In the genomic region with DNA sequence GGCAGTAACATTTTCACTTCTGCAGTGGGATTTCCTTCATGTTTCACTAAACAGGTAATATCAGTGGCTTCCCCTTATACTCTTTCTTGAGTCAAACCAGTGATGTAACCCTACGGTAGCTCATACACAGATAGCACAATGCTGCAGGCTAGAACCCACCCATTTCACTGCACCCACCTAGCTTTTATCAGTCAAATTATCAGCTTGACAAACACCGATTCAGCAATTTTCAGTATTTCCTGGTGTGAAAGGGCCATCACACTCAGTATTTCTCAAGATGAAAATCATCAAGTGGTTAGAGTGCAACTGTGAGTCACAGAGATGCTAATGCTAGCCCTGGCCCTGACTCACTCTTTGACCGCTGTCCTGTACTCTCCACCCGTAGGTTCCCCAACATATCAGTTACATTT, we compare ENCODE assay signal across 8 cellular contexts.
DNase-seq lines count a peak whose midpoint lies in the region; ATAC-seq and TF ChIP-seq lines count a peak whose summit lies in the region.

No MANE protein-coding gene starts in this region.

- DNase-seq in PC-3 (peak; percentile 92), fibroblast of gingiva (ENCODE audit: low read depth) (peak; percentile 83), stomach (no peak), SHP77 treated with DMSO at 0.1 percent for 48 hours (lab: John Stamatoyannopoulos, UW) (no peak), NCI-H1436 treated with DMSO at 0.1 percent for 48 hours (lab: John Stamatoyannopoulos, UW) (no peak)
- no peak for DNase-seq in central memory CD4-positive, alpha-beta T cell

- no TSS peak for BruUV-seq in PC-3 (replicated peaks; lab: Mats Ljungman, UMichigan)

- no peak overlapping the region for H3K9ac ChIP-seq in PC-3 (ENCODE audit: low read length)

- H3K27ac ChIP-seq in PC-3 (ENCODE audit: low read length) (peak overlapping the region; percentile 55), stomach (peak overlapping the region in 4 of 5 donors; percentile 16 to 58 (median 40))

- no peak for TF ChIP-seq POLR2A in stomach (IDR thresholded peaks at IDR 0.05)

- no peak for TF ChIP-seq EP300 in stomach (IDR thresholded peaks at IDR 0.05)

- TF ChIP-seq CTCF in PC-3 (conservative IDR thresholded peaks at IDR 0.05; ENCODE audit: low read depth, low read length) (no peak), stomach (IDR thresholded peaks at IDR 0.05) (no peak)

- no peaks in the 10 kb centered on the region for H3F3A ChIP-seq in PC-3 (ENCODE audit: low read length, unreplicated experiment)

- peaks cover 19% of the 10 kb centered on the region for H3K4me1 ChIP-seq in PC-3 (ENCODE audit: insufficient read depth, low read length)
- no peaks in the 10 kb centered on the region for H3K4me1 ChIP-seq in stomach

- peak overlapping the region; percentile 29; the same call in 1 of the 2 replicates for H2AFZ ChIP-seq in PC-3 (ENCODE audit: low read length)

- no peak overlapping the region for H3K4me3 ChIP-seq in PC-3 (ENCODE audit: low read length)
- H3K4me3 ChIP-seq in stomach, result no peak overlapping the region

- WGBS in stomach, 5 donors, result 55 to 76% (median 64%) methylated on average over 4 of the region's 4 CpGs

- intact Hi-C loops in PC-3 (cut with micrococcal nuclease), result no loop called here
- intact Hi-C loops in stomach (cut with DNase I; ENCODE audit: low total_unique reads), result no loop called here

- H4K20me1 ChIP-seq in PC-3 (ENCODE audit: low read length), result no peaks in the 10 kb centered on the region

- CTCF ChIA-PET in PC-3 (lab: Charles Lee), result no interaction called here

- H3K9me3 ChIP-seq in PC-3 (ENCODE audit: low read length), result no peaks in the 10 kb centered on the region
- H3K9me3 ChIP-seq in stomach, result no peaks in the 10 kb centered on the region

- peak overlapping the region; percentile 48 for H3K4me2 ChIP-seq in PC-3 (ENCODE audit: low read length)

- ATAC-seq in GM18519 (IDR thresholded peaks at IDR 0.05; ENCODE audit: low FRiP score, unreplicated experiment) (peak; percentile 68), HG02642 (IDR thresholded peaks at IDR 0.05; ENCODE audit: poor library complexity, unreplicated experiment) (peak; percentile 65), PC-3 (peak; percentile 100)

- POLR2A ChIA-PET in PC-3 (lab: Charles Lee; ENCODE audit: unreplicated experiment), result no interaction called here

- H3K79me2 ChIP-seq in PC-3 (ENCODE audit: low read length), result no peaks in the 10 kb centered on the region

- H3K36me3 ChIP-seq in PC-3 (ENCODE audit: low read depth, low read length) (no peaks in the 10 kb centered on the region), stomach (no peaks in the 10 kb centered on the region)

- H3K27me3 ChIP-seq in PC-3 (ENCODE audit: low read length) (no peaks in the 10 kb centered on the region), stomach (no peaks in the 10 kb centered on the region)

- no peaks in the 10 kb centered on the region for H3K9me2 ChIP-seq in PC-3 (replicated peaks; ENCODE audit: low read length)

Comparison
In these comparisons a context has a peak if more than half of its experiments do, and no peak if none do; other contexts are left out.
1. DNase-seq: peak in PC-3 (single experiment) and fibroblast of gingiva (single experiment); none in stomach (single experiment), SHP77 treated with DMSO at 0.1 percent for 48 hours (single experiment), central memory CD4-positive, alpha-beta T cell (single experiment) and NCI-H1436 treated with DMSO at 0.1 percent for 48 hours (single experiment).
2. Peak in every context shown above with its lines, with median percentiles within 50 percentile points of each other: ATAC-seq.